Comparison of ENCODE assay signal across 1 cellular context in genomic region chr12:109291531-109292341, GRCh38.
TF ChIP-seq lines count a peak whose summit lies in the region.

No MANE protein-coding gene starts in this region.

TF ChIP-seq in K562, 482 proteins besides CTCF, POLR2A, EP300 and RAD21 (continued from another document):
- no peak for TF ChIP-seq BCLAF1 (IDR thresholded peaks at IDR 0.05; ENCODE audit: borderline replicate concordance in 1 of 2, control insufficient read depth in 1 of 2, low read depth in 2 of 2, low read length in 1 of 2)
- peak; percentile 75 for TF ChIP-seq ZNF263 (CRISPR knock-in tag; IDR thresholded peaks at IDR 0.05; ENCODE audit: borderline replicate concordance)
- TF ChIP-seq ZNF121 (CRISPR knock-in tag; conservative IDR thresholded peaks at IDR 0.05): no peak
